ENCODE assay signal across 9 cellular contexts in the genomic region with DNA sequence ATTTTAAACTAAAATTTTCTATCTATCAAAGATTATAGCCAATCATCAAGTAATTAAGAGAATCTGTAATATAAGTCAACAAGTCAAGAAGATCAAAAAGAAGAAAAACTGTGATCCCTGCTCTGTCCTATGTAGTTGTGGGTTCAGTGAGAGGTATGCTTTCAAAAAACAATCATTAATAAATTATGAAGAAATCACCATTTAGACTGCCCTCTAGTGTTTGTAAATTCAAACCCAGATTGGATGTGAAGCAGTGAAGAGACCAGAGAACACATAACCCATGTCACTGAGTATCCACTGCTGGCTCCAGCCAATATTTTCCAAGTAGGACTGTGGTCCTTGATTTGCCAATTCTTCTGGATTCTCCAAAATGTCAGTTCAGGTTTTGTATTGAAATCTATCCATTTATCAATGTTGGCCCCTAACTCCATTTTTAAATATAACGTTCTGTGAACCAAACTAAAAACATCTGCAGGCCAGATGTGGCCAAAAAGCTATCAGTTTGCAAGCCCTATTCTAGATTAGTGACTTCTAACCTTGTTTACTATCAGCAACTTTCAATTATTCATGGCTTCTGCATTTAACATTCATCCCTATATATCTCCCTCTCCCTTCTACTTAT.
DNase-seq lines count a peak whose midpoint lies in the region; ATAC-seq, FAIRE-seq and TF ChIP-seq lines count a peak whose summit lies in the region.
"Had no signal": no experiment of that assay in that cellular context is flagged by ENCODE, and none has a peak within 500 bp of the region (broad histone marks: within the 10 kb centered on the region; RNA-seq: fewer than 3 reads in every experiment).

No MANE protein-coding gene starts in this region.

- H3K36me3 Mint-ChIP-seq in activated T-cell treated with anti-CD3 and anti-CD28 coated beads, Interleukin-2, amount 50 U/mL, for 4 hours (ENCODE audit: insufficient read depth) = no peaks in the 10 kb centered on the region

- DNase-seq in AG09319 (ENCODE audit: extremely low read depth, low read depth) (no peak), KBM-7 (peak; percentile 19), Peyer's patch (no peak)
- DNase-seq in NK-92 treated with Interleukin-12 subunit alpha and Interleukin-12 subunit beta, amount 100 ng/mL, for 24 hours (lab: John Stamatoyannopoulos, UW) = no peak
- DNase-seq in activated T-cell treated with anti-CD3 and anti-CD28 coated beads, Interleukin-2, amount 50 U/mL, for 4 hours = no peak

- H3K9me3 ChIP-seq in Peyer's patch = no peaks in the 10 kb centered on the region

- no peaks in the 10 kb centered on the region for H3K27me3 Mint-ChIP-seq in activated T-cell treated with anti-CD3 and anti-CD28 coated beads, Interleukin-2, amount 50 U/mL, for 4 hours (ENCODE audit: low read depth)

- H3K27ac ChIP-seq in VCaP (no peak overlapping the region), Peyer's patch (no peak overlapping the region)

- no peaks in the 10 kb centered on the region for H3K27me3 ChIP-seq in Peyer's patch

- H3K36me3 ChIP-seq in Peyer's patch = no peaks in the 10 kb centered on the region

- H3K4me3 ChIP-seq in Peyer's patch = no peak overlapping the region

- TF ChIP-seq CTCF in AG09319 (IDR thresholded peaks at IDR 0.05; ENCODE audit: low read depth, low read length) = peak; percentile 49
- TF ChIP-seq CTCF in VCaP (conservative IDR thresholded peaks at IDR 0.05) = peak; percentile 89
- TF ChIP-seq CTCF in Peyer's patch (IDR thresholded peaks at IDR 0.05) = peak in 1 of 6 experiments; percentile 12

- no peak for TF ChIP-seq POLR2A in Peyer's patch (IDR thresholded peaks at IDR 0.05)

- H3K4me1 Mint-ChIP-seq in activated T-cell treated with anti-CD3 and anti-CD28 coated beads, Interleukin-2, amount 50 U/mL, for 4 hours (ENCODE audit: low read depth) = no peaks in the 10 kb centered on the region

- in situ Hi-C loops in KBM-7 (cut with MboI; ENCODE audit: low pct_unique_long_range_greater_than_20kb, low sequenced_read_pairs) = no loop called here

- no peak overlapping the region for H3K4me3 Mint-ChIP-seq in activated T-cell treated with anti-CD3 and anti-CD28 coated beads, Interleukin-2, amount 50 U/mL, for 4 hours

- peaks cover 12% of the 10 kb centered on the region for H3K9me3 Mint-ChIP-seq in activated T-cell treated with anti-CD3 and anti-CD28 coated beads, Interleukin-2, amount 50 U/mL, for 4 hours

- peak; percentile 97 for FAIRE-seq in islet of Langerhans (lab: Jason Lieb, UNC)
- FAIRE-seq: GM18507 had no signal

- no peaks in the 10 kb centered on the region for H3K4me1 ChIP-seq in Peyer's patch

- no peak for ATAC-seq in GM19328 (IDR thresholded peaks at IDR 0.05; ENCODE audit: unreplicated experiment)
- no peak for ATAC-seq in activated T-cell treated with anti-CD3 and anti-CD28 coated beads, Interleukin-2, amount 50 U/mL, for 4 hours
